ENCODE assay signal across 8 cellular contexts in genomic region chr21:33643658-33644311, GRCh38. TPM values are rescaled to one million over a fixed set of nuclear protein-coding genes. Genes with fewer than 3 reads are reported as not detected.
DNase-seq lines count a peak whose midpoint lies in the region; ATAC-seq and TF ChIP-seq lines count a peak whose summit lies in the region.

No MANE protein-coding gene starts in this region.

- peak overlapping the region; percentile 66 for H3K4me3 ChIP-seq in cardiac muscle cell
- peak overlapping the region; percentile 96 for H3K4me3 ChIP-seq in WERI-Rb-1 (ENCODE audit: low read depth, low read length)
- H3K4me3 ChIP-seq in gastroesophageal sphincter = peak overlapping the region; percentile 48 to 99
- peak overlapping the region; percentile 83 for H3K4me3 ChIP-seq in skeletal muscle cell (ENCODE audit: low read depth, low read length)

- H3K36me3 ChIP-seq in cardiac muscle cell = no peaks in the 10 kb centered on the region
- H3K36me3 ChIP-seq in WERI-Rb-1 = peaks cover 7% of the 10 kb centered on the region
- H3K36me3 ChIP-seq in gastroesophageal sphincter = no peaks in the 10 kb centered on the region

- TF ChIP-seq POLR2A in gastroesophageal sphincter (IDR thresholded peaks at IDR 0.05) = no peak

- H3K4me1 ChIP-seq in cardiac muscle cell (ENCODE audit: low read depth) = peaks cover 18% of the 10 kb centered on the region
- peaks cover 0 to 50% (median 16%) of the 10 kb centered on the region in 3 donors for H3K4me1 ChIP-seq in gastroesophageal sphincter

- TF ChIP-seq EP300 in gastroesophageal sphincter (IDR thresholded peaks at IDR 0.05) = no peak

- no peaks in the 10 kb centered on the region for H3K27me3 ChIP-seq in cardiac muscle cell
- no peaks in the 10 kb centered on the region for H3K27me3 ChIP-seq in WERI-Rb-1 (ENCODE audit: insufficient read depth, low read depth, severe bottlenecking)
- H3K27me3 ChIP-seq in gastroesophageal sphincter = no peaks in the 10 kb centered on the region

- TF ChIP-seq CTCF in cardiac muscle cell (IDR thresholded peaks at IDR 0.05; ENCODE audit: low read depth, low read length) (no peak), WERI-Rb-1 (IDR thresholded peaks at IDR 0.05; ENCODE audit: low read depth, low read length) (no peak), gastroesophageal sphincter (IDR thresholded peaks at IDR 0.05) (no peak)

- H3K9me3 ChIP-seq in cardiac muscle cell (ENCODE audit: low read depth) = no peaks in the 10 kb centered on the region
- H3K9me3 ChIP-seq in WERI-Rb-1 (ENCODE audit: severe bottlenecking) = no peaks in the 10 kb centered on the region
- H3K9me3 ChIP-seq in gastroesophageal sphincter = no peaks in the 10 kb centered on the region

- WGBS in gastroesophageal sphincter (ENCODE audit: low coverage in 1 of 2), 2 donors = 6 to 20% methylated on average over 3 to 7 of the region's 7 CpGs

- intact Hi-C loops in Right ventricle myocardium inferior (cut with DNase I) = loop anchor here (5.0 kb wide), 3 partner anchors 44 to 249 kb away; no protein-coding TSS in a partner anchor

- ATAC-seq in Right ventricle myocardium inferior = no peak
- no peak for ATAC-seq in gastroesophageal sphincter
- ATAC-seq in HG03571 (IDR thresholded peaks at IDR 0.05; ENCODE audit: unreplicated experiment) = no peak
- no peak for ATAC-seq in GM18511 (IDR thresholded peaks at IDR 0.05; ENCODE audit: unreplicated experiment)

- peak; percentile 34 to 39 for DNase-seq in cardiac muscle cell (ENCODE audit: low read depth in 1 of 2, low spot score in 1 of 2)
- DNase-seq in Right ventricle myocardium inferior (ENCODE audit: missing footprints) = no peak
- peak; percentile 57 for DNase-seq in WERI-Rb-1
- DNase-seq in skeletal muscle cell (ENCODE audit: low read depth) = no peak
- DNase-seq in CD1c-positive myeloid dendritic cell (ENCODE audit: extremely low spot score) = no peak

- H3K27ac ChIP-seq in cardiac muscle cell = peak overlapping the region; percentile 85
- H3K27ac ChIP-seq in WERI-Rb-1 = peak overlapping the region; percentile 83
- peak overlapping the region; percentile 1 to 98 (median 94) for H3K27ac ChIP-seq in gastroesophageal sphincter

RNA-seq across cellular contexts. Expression of gene ITSN1, which starts 1.5 kb away (rescaled TPM):
- total RNA-seq in cardiac muscle cell (125 and 139 TPM in 2 replicates), Right ventricle myocardium inferior (42.5 TPM), gastroesophageal sphincter (10 to 100 TPM; 33.0 to 50.5 (median 45.9) TPM)
- polyA plus RNA-seq in cardiac muscle cell = 90.9 and 92.4 TPM in 2 replicates

RNA-seq across cellular contexts. Expression of gene CRYZL1, which starts 2.2 kb away (rescaled TPM):
- total RNA-seq in cardiac muscle cell (17.0 and 58.3 TPM in 2 replicates), Right ventricle myocardium inferior (23.2 TPM), gastroesophageal sphincter (10 to 100 TPM; 24.4 to 47.3 (median 33.0) TPM)
- polyA plus RNA-seq in cardiac muscle cell = 58.1 and 79.4 TPM in 2 replicates

RNA-seq across cellular contexts. Expression of gene DONSON, which starts 55.3 kb away (rescaled TPM):
- 25.2 TPM in 2 replicates for total RNA-seq in cardiac muscle cell
- polyA plus RNA-seq in cardiac muscle cell = 34.9 and 38.5 TPM in 2 replicates
- total RNA-seq in Right ventricle myocardium inferior = 6.6 TPM
- 1 to 10 TPM; 3.1 to 7.2 (median 4.7) TPM for total RNA-seq in gastroesophageal sphincter

Comparison
In these comparisons a context has a peak if more than half of its experiments do, and no peak if none do; other contexts are left out.
1. DNase-seq: peak in cardiac muscle cell (2 of 2) and WERI-Rb-1 (single experiment); none in Right ventricle myocardium inferior (single experiment), skeletal muscle cell (single experiment) and CD1c-positive myeloid dendritic cell (single experiment).
2. Peak in every context shown above with its lines, with median percentiles within 50 percentile points of each other: H3K27ac ChIP-seq and H3K4me3 ChIP-seq.